ENCODE assay signal across 15 cellular contexts in the genomic region with DNA sequence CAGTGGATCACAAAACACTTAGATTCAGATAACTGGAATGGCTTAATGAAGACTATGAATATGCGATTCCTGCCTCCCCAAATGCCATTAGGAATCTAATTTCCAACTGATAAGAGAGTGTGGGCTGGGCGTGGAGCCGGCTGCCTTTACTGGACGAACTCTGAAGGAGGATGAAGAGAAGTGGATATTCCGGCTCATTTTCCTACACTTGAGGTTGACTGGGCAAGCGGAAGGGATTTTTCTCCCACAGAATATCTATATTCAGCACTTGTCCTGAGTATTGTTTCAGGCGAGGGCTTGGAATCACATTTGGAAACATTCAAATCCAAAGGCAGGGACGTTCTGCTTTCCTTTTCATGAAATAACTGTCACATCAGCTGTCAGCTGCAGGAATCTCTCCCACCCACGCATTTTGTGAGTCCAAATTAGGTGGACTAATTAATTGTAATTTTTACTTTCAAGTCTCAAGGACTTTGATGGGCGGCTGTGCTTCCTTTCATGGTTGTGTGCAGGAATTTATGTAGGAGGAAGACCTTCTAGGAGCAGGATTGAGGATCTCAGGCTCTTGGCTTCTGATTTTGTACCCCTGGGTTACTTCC.
DNase-seq lines count a peak whose midpoint lies in the region; ATAC-seq, FAIRE-seq and TF ChIP-seq lines count a peak whose summit lies in the region.
"Had no signal": no experiment of that assay in that cellular context is flagged by ENCODE, and none has a peak within 500 bp of the region (broad histone marks: within the 10 kb centered on the region; RNA-seq: fewer than 3 reads in every experiment).

No MANE protein-coding gene starts in this region.

- H3K27me3 ChIP-seq in DOHH2 (ENCODE audit: control insufficient read depth, low read length) (no peaks in the 10 kb centered on the region), pancreas (no peaks in the 10 kb centered on the region)
- H3K27me3 ChIP-seq: transverse colon had no signal

- H3K27ac Mint-ChIP-seq in activated B cell treated with CpG ODN at 0.5 μM for 24 hours, result peak overlapping the region; percentile 44
- H3K27ac Mint-ChIP-seq in glutamatergic neuron (ENCODE audit: unreplicated experiment), result peak overlapping the region; percentile 66

- no peak overlapping the region for H3K4me3 ChIP-seq in DOHH2 (ENCODE audit: low read length)
- no peak overlapping the region for H3K4me3 ChIP-seq in pancreas
- H3K4me3 ChIP-seq: transverse colon had no signal

- intact Hi-C loops in activated B cell treated with CpG ODN at 0.5 μM for 24 hours (cut with micrococcal nuclease) (no loop called here), pancreas (cut with DNase I) (no loop called here)

- DNase-seq in activated B cell treated with CpG ODN at 0.5 μM for 24 hours, result no peak
- no peak for DNase-seq in glutamatergic neuron
- DNase-seq in pancreas, result no peak
- DNase-seq in NCI-H1417 (lab: John Stamatoyannopoulos, UW), result no peak
- no peak for DNase-seq in SIG-M5 (lab: John Stamatoyannopoulos, UW)
- DNase-seq in NCI-H2171 treated with DMSO at 0.1 percent for 48 hours (lab: John Stamatoyannopoulos, UW), result no peak
- DNase-seq: activated naive CD4-positive, alpha-beta T cell; central memory CD4-positive, alpha-beta T cell; posterior cingulate gyrus; stimulated activated CD4-positive, alpha-beta T cell treated with anti-CD3 and anti-CD28 coated beads, Interleukin-15, amount 100 ng/mL, for 24 hours; transverse colon had no signal

- H3K9me2 ChIP-seq in DOHH2 (replicated peaks; ENCODE audit: control insufficient read depth, low read length), result no peaks in the 10 kb centered on the region

- POLR2A ChIA-PET in activated B cell treated with CpG ODN at 0.5 μM for 24 hours (lab: Charles Lee), result no interaction called here

- H3K9me3 Mint-ChIP-seq in activated B cell treated with CpG ODN at 0.5 μM for 24 hours (no peaks in the 10 kb centered on the region), glutamatergic neuron (ENCODE audit: unreplicated experiment) (peaks cover 3% of the 10 kb centered on the region)

- no peaks in the 10 kb centered on the region for H3K36me3 Mint-ChIP-seq in activated B cell treated with CpG ODN at 0.5 μM for 24 hours (ENCODE audit: low read depth)
- H3K36me3 Mint-ChIP-seq in glutamatergic neuron (ENCODE audit: unreplicated experiment), result peaks cover 8% of the 10 kb centered on the region

- CTCF ChIA-PET in activated B cell treated with CpG ODN at 0.5 μM for 24 hours (lab: Charles Lee), result no interaction called here

- H3K36me3 ChIP-seq in DOHH2 (ENCODE audit: control insufficient read depth, low read length), result no peaks in the 10 kb centered on the region
- no peaks in the 10 kb centered on the region for H3K36me3 ChIP-seq in pancreas
- H3K36me3 ChIP-seq: transverse colon had no signal

- peak overlapping the region; percentile 41; the same call in 1 of the 2 replicates for H3K4me2 ChIP-seq in DOHH2 (ENCODE audit: low read length)

- H3K4me3 Mint-ChIP-seq in activated B cell treated with CpG ODN at 0.5 μM for 24 hours (no peak overlapping the region), glutamatergic neuron (ENCODE audit: unreplicated experiment) (peak overlapping the region; percentile 64)

- no peak for FAIRE-seq in pancreas (lab: Jason Lieb, UNC)

- WGBS in pancreas, 2 donors, result 21 to 26% methylated on average over 10 of the region's 10 CpGs

- H3K27ac ChIP-seq in DOHH2 (ENCODE audit: low read depth, low read length), result no peak overlapping the region
- H3K27ac ChIP-seq in pancreas, result peak overlapping the region; percentile 35 to 67 (median 52)
- H3K27ac ChIP-seq: epithelial cell of prostate, transverse colon had no signal

- peaks cover 4% of the 10 kb centered on the region; the same call in 1 of the 2 replicates for H3K9me3 ChIP-seq in DOHH2 (ENCODE audit: control insufficient read depth, insufficient read depth, low read length)
- no peaks in the 10 kb centered on the region for H3K9me3 ChIP-seq in pancreas
- H3K9me3 ChIP-seq: transverse colon had no signal

- H3F3A ChIP-seq in DOHH2 (ENCODE audit: control insufficient read depth, insufficient read depth), result no peaks in the 10 kb centered on the region

- TF ChIP-seq CTCF in DOHH2 (IDR thresholded peaks at IDR 0.05; ENCODE audit: low read depth, low read length, poor library complexity, severe bottlenecking), result no peak
- no peak for TF ChIP-seq CTCF in activated B cell treated with CpG ODN at 0.5 μM for 24 hours (IDR thresholded peaks at IDR 0.05)
- no peak for TF ChIP-seq CTCF in glutamatergic neuron (IDR thresholded peaks at IDR 0.05; ENCODE audit: partially characterized antibody, unreplicated experiment)
- TF ChIP-seq CTCF in pancreas (IDR thresholded peaks at IDR 0.05), result no peak

- H3K27me3 Mint-ChIP-seq in activated B cell treated with CpG ODN at 0.5 μM for 24 hours, result no peaks in the 10 kb centered on the region
- peaks cover 3% of the 10 kb centered on the region for H3K27me3 Mint-ChIP-seq in glutamatergic neuron (ENCODE audit: unreplicated experiment)

- ATAC-seq in activated B cell treated with CpG ODN at 0.5 μM for 24 hours (ENCODE audit: low read depth), result no peak
- peak; percentile 53 to 74 (median 60) for ATAC-seq in pancreas
- ATAC-seq in HG02571 (IDR thresholded peaks at IDR 0.05; ENCODE audit: unreplicated experiment), result no peak
- ATAC-seq: activated CD4-positive, CD25-positive, alpha-beta regulatory T cell treated with anti-CD3 and anti-CD28 coated beads, Interleukin-2, amount 50 U/mL, for 24 hours had no signal

- no peaks in the 10 kb centered on the region for H3K79me2 ChIP-seq in DOHH2 (ENCODE audit: control insufficient read depth, low read length)

- 0 out of 2 replicates have a peak, but pooled peaks cover 3% of the 10 kb centered on the region for H4K20me1 ChIP-seq in DOHH2 (ENCODE audit: control insufficient read depth, insufficient read depth, low read depth, low read length)

- H3K4me1 ChIP-seq in DOHH2 (ENCODE audit: control insufficient read depth, low read length) (peaks cover 24% of the 10 kb centered on the region), pancreas (peaks cover 16 to 31% (median 24%) of the 10 kb centered on the region in 3 donors)

- H3K4me1 Mint-ChIP-seq in activated B cell treated with CpG ODN at 0.5 μM for 24 hours (peaks cover 28% of the 10 kb centered on the region), glutamatergic neuron (ENCODE audit: low read depth, unreplicated experiment) (peaks cover 15% of the 10 kb centered on the region)

Comparison
In these comparisons a context has a peak if more than half of its experiments do, and no peak if none do; other contexts are left out.
1. ATAC-seq: peak in pancreas (4 of 4); none in activated B cell treated with CpG ODN at 0.5 μM for 24 hours (single experiment) and HG02571 (single experiment).